Comparison of ENCODE assay signal across 8 cellular contexts in the genomic region with DNA sequence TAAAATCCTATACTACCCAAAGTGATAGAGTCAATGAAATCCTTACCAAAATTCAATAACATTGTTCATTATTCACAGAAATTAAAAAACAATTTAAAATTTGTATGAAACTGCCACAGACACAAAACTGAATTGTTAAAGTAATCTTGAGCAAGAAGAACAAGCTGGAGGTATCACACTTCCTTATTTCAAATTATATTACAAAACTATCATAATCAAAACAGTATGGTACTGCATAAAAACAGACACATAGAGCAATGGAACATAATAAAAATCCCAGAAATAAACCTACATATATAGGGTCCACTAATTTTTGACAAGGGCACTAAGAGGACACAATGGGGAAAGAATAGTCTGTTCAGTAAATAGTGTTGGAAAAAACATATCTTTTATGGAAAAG.
"Had no signal": no experiment of that assay in that cellular context is flagged by ENCODE, and none has a peak within 500 bp of the region (broad histone marks: within the 10 kb centered on the region; RNA-seq: fewer than 3 reads in every experiment).

No MANE protein-coding gene starts in this region.

- H3K4me3 ChIP-seq: GM23248, HAP-1 had no signal

- H2AFZ ChIP-seq: GM23248 had no signal

- DNase-seq: GM23248, GOT3, H7, HFFc6, KG1 had no signal

- H3K27ac ChIP-seq: GM23248, HL-60 had no signal

- FAIRE-seq: HepG2 had no signal

- H3K36me3 ChIP-seq: HAP-1 had no signal

- H3K9me3 ChIP-seq: HAP-1 had no signal

- ATAC-seq: HepG2 had no signal

- H3K9ac ChIP-seq: GM23248 had no signal
